Comparison of ENCODE assay signal across 8 cellular contexts in genomic region chr2:231411871-231412615, GRCh38. TPM values are rescaled to one million over a fixed set of nuclear protein-coding genes. Genes with fewer than 3 reads are reported as not detected.
DNase-seq lines count a peak whose midpoint lies in the region; ATAC-seq lines count a peak whose summit lies in the region.

No MANE protein-coding gene starts in this region.

- peak overlapping the region; percentile 95 for H2BK5ac ChIP-seq in mesenchymal stem cell (ENCODE audit: low read depth, low read length, poor library complexity, severe bottlenecking)

- DNase-seq in AML-193 (lab: John Stamatoyannopoulos, UW) = peak; percentile 50 to 61
- peak; percentile 78 for DNase-seq in NCI-H460 (ENCODE audit: extremely low read depth, low read depth)
- peak; percentile 70 to 77 for DNase-seq in activated CD4-positive, alpha-beta T cell treated with anti-CD3 and anti-CD28 coated beads, Interleukin-2, amount 50 U/mL, for 48 hours
- DNase-seq in effector memory CD4-positive, alpha-beta T cell = peak in 2 of 3 donors; percentile 17 to 32
- peak; percentile 82 for DNase-seq in mesenchymal stem cell
- DNase-seq in stimulated activated CD8-positive, alpha-beta memory T cell treated with anti-CD3 and anti-CD28 coated beads, Interleukin-15, amount 100 ng/mL, for 1 hour (ENCODE audit: low read depth) = peak; percentile 53

- peak overlapping the region; percentile 24 for H2BK120ac ChIP-seq in mesenchymal stem cell (ENCODE audit: low read depth, low read length)

- H3K9ac ChIP-seq in mesenchymal stem cell (ENCODE audit: low read length) = peak overlapping the region; percentile 73

- H4K8ac ChIP-seq in mesenchymal stem cell (ENCODE audit: low read length) = peak overlapping the region; percentile 95

- WGBS in mesenchymal stem cell = under 1% methylated on average over 63 of the region's 65 CpGs

- H2BK15ac ChIP-seq in mesenchymal stem cell (ENCODE audit: low read depth, poor library complexity, severe bottlenecking) = no peak overlapping the region

- peak overlapping the region; percentile 93 for H2AFZ ChIP-seq in mesenchymal stem cell (ENCODE audit: low read depth, low read length)

- H3K36me3 ChIP-seq in effector memory CD4-positive, alpha-beta T cell (ENCODE audit: control insufficient read depth, insufficient read depth, low read length) = no peaks in the 10 kb centered on the region
- H3K36me3 ChIP-seq in mesenchymal stem cell (ENCODE audit: control insufficient read depth in 1 of 2, insufficient read depth in 2 of 2, low read depth in 1 of 2, low read length in 2 of 2) = no peaks in the 10 kb centered on the region

- peak overlapping the region in 1 of 2 experiments; percentile 94 for H2BK12ac ChIP-seq in mesenchymal stem cell (ENCODE audit: low read length in 2 of 2)

- H3K4me2 ChIP-seq in mesenchymal stem cell (ENCODE audit: low read length, poor library complexity, severe bottlenecking) = peak overlapping the region; percentile 94

- H3K27me3 ChIP-seq in effector memory CD4-positive, alpha-beta T cell (replicated peaks; ENCODE audit: control insufficient read depth, insufficient read depth, low read length, poor library complexity, severe bottlenecking) = peaks cover 21% of the 10 kb centered on the region
- peaks cover 0 to 24% of the 10 kb centered on the region in 2 experiments for H3K27me3 ChIP-seq in mesenchymal stem cell (ENCODE audit: control insufficient read depth in 1 of 2, insufficient read depth in 1 of 2, low read length in 2 of 2)

- H3K4me1 ChIP-seq in effector memory CD4-positive, alpha-beta T cell (ENCODE audit: control insufficient read depth, insufficient read depth, low read length, poor library complexity, severe bottlenecking) = peaks cover 6% of the 10 kb centered on the region
- peaks cover 10% of the 10 kb centered on the region for H3K4me1 ChIP-seq in mesenchymal stem cell (ENCODE audit: control insufficient read depth, insufficient read depth, low read depth, low read length)

- no peaks in the 10 kb centered on the region for H3K9me3 ChIP-seq in effector memory CD4-positive, alpha-beta T cell (ENCODE audit: control insufficient read depth, low read length)
- H3K9me3 ChIP-seq in mesenchymal stem cell (ENCODE audit: control insufficient read depth, low read length) = peaks cover 3% of the 10 kb centered on the region

- H3K27ac ChIP-seq in effector memory CD4-positive, alpha-beta T cell (ENCODE audit: insufficient read depth, low read length, poor library complexity, severe bottlenecking) = no peak overlapping the region
- H3K27ac ChIP-seq in mesenchymal stem cell (ENCODE audit: low read length, poor library complexity, severe bottlenecking) = peak overlapping the region; percentile 72

- H3K79me1 ChIP-seq in mesenchymal stem cell (replicated peaks; ENCODE audit: low read length, poor library complexity, severe bottlenecking) = no peaks in the 10 kb centered on the region

- peak; percentile 99 for ATAC-seq in GM18867 (IDR thresholded peaks at IDR 0.05; ENCODE audit: unreplicated experiment)
- peak; percentile 92 for ATAC-seq in HG03066 (IDR thresholded peaks at IDR 0.05; ENCODE audit: low read depth, unreplicated experiment)

- peak overlapping the region; percentile 41 for H3K4me3 ChIP-seq in effector memory CD4-positive, alpha-beta T cell (ENCODE audit: insufficient read depth, low read depth, low read length, poor library complexity, severe bottlenecking)
- H3K4me3 ChIP-seq in mesenchymal stem cell (ENCODE audit: insufficient read depth in 1 of 2, low read depth in 1 of 2, low read length in 2 of 2) = peak overlapping the region; percentile 71 to 80

- H3K23ac ChIP-seq in mesenchymal stem cell (ENCODE audit: low read length in 2 of 2) = peak overlapping the region in 1 of 2 experiments; percentile 43

- peak overlapping the region; percentile 91 for H4K91ac ChIP-seq in mesenchymal stem cell (ENCODE audit: low read length)

- peak overlapping the region; percentile 68 for H2AK5ac ChIP-seq in mesenchymal stem cell (ENCODE audit: low read length, severe bottlenecking)

- H3K18ac ChIP-seq in mesenchymal stem cell (ENCODE audit: low read depth in 1 of 2, low read length in 2 of 2) = peak overlapping the region; percentile 93 to 94

- peak overlapping the region in 1 of 2 experiments; percentile 87 for H3K14ac ChIP-seq in mesenchymal stem cell (ENCODE audit: low read length in 2 of 2)

- H3K4ac ChIP-seq in mesenchymal stem cell (ENCODE audit: low read depth in 1 of 2, low read length in 2 of 2) = peak overlapping the region in 1 of 2 experiments; percentile 88

RNA-seq across cellular contexts. Expression of gene B3GNT7, which starts 16.5 kb away (rescaled TPM):
- total RNA-seq in NCI-H460 (2014; rRNA removed; shearing (Covaris generic)) = not detected in 2 replicates
- polyA plus RNA-seq in NCI-H460 (2014; cell fraction: nucleus; rRNA removed) = 0.02 TPM in 1 of 2 replicates, not detected in the other
- 0.26 TPM for polyA plus RNA-seq in mesenchymal stem cell (2013, experiment 1 of 2)
- 0.21 TPM for polyA plus RNA-seq in mesenchymal stem cell (2013, experiment 2 of 2)

RNA-seq across cellular contexts. Expression of gene NCL, which starts 52.2 kb away (rescaled TPM):
- total RNA-seq in NCI-H460 (2014; rRNA removed; shearing (Covaris generic)) = 339 and 396 TPM in 2 replicates
- polyA plus RNA-seq in NCI-H460 (2014; cell fraction: nucleus; rRNA removed) = 185 and 195 TPM in 2 replicates
- 256 TPM for polyA plus RNA-seq in mesenchymal stem cell (2013, experiment 1 of 2)
- polyA plus RNA-seq in mesenchymal stem cell (2013, experiment 2 of 2) = 256 TPM

Comparison
In these comparisons a context has a peak if more than half of its experiments do, and no peak if none do; other contexts are left out.
1. DNase-seq: peak in every context shown above with its lines; median percentile 82 in mesenchymal stem cell; 78 in NCI-H460; 74 in activated CD4-positive, alpha-beta T cell treated with anti-CD3 and anti-CD28 coated beads, Interleukin-2, amount 50 U/mL, for 48 hours; 56 in AML-193; 53 in stimulated activated CD8-positive, alpha-beta memory T cell treated with anti-CD3 and anti-CD28 coated beads, Interleukin-15, amount 100 ng/mL, for 1 hour; 24 in effector memory CD4-positive, alpha-beta T cell.